ENCODE assay signal across 1 cellular context in the genomic region with DNA sequence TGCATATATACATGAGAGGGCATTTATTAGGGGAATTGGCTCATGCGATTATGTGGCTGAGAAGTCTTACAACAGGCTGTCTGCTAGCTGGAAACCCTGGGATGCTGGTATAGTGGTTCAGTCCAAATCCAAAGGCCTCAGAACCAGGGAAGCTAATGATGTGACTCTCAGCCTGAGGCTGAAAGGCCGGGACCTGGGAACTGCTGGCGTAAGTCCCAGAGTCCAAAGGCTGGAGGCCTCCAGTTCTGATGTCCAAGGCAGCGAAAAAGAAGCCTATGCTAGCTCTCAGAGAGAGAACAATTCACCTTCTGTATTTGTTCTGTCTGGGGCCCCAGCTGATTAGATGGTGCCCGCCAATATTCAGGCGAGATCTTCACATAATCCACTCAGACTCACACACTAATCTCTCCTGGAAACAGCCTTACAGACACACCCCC.
TF ChIP-seq lines count a peak whose summit lies in the region.

No MANE protein-coding gene starts in this region.

TF ChIP-seq in HepG2, 621 proteins besides CTCF, POLR2A, EP300 and RAD21 (continues in another document):
- no peak for TF ChIP-seq AKNA (CRISPR knock-in tag; IDR thresholded peaks at IDR 0.05; ENCODE audit: borderline replicate concordance)
- TF ChIP-seq SRF (IDR thresholded peaks at IDR 0.05; ENCODE audit: low read depth, low read length), result no peak
- no peak for TF ChIP-seq KLF15 (CRISPR knock-in tag; IDR thresholded peaks at IDR 0.05; ENCODE audit: borderline replicate concordance)
- TF ChIP-seq MTA1 (CRISPR knock-in tag; IDR thresholded peaks at IDR 0.05; ENCODE audit: borderline replicate concordance), result no peak
- TF ChIP-seq SAP130 (CRISPR knock-in tag; IDR thresholded peaks at IDR 0.05; ENCODE audit: low read depth), result peak; percentile 53
- no peak for TF ChIP-seq GTF3A (CRISPR knock-in tag; conservative IDR thresholded peaks at IDR 0.05)
- TF ChIP-seq ZNF75D (CRISPR knock-in tag; IDR thresholded peaks at IDR 0.05; ENCODE audit: borderline replicate concordance), result no peak
- no peak for TF ChIP-seq ZNF547 (CRISPR knock-in tag; IDR thresholded peaks at IDR 0.05)
- TF ChIP-seq, protein P1, sequence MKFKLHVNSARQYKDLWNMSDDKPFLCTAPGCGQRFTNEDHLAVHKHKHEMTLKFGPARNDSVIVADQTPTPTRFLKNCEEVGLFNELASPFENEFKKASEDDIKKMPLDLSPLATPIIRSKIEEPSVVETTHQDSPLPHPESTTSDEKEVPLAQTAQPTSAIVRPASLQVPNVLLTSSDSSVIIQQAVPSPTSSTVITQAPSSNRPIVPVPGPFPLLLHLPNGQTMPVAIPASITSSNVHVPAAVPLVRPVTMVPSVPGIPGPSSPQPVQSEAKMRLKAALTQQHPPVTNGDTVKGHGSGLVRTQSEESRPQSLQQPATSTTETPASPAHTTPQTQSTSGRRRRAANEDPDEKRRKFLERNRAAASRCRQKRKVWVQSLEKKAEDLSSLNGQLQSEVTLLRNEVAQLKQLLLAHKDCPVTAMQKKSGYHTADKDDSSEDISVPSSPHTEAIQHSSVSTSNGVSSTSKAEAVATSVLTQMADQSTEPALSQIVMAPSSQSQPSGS (CRISPR knock-in tag; IDR thresholded peaks at IDR 0.05), result no peak
- TF ChIP-seq RARG (CRISPR knock-in tag; IDR thresholded peaks at IDR 0.05; ENCODE audit: low read depth), result no peak
- TF ChIP-seq HMGXB3 (CRISPR knock-in tag; IDR thresholded peaks at IDR 0.05; ENCODE audit: borderline replicate concordance), result no peak
- no peak for TF ChIP-seq ETV6 (CRISPR knock-in tag; conservative IDR thresholded peaks at IDR 0.05)
- TF ChIP-seq, protein P2, sequence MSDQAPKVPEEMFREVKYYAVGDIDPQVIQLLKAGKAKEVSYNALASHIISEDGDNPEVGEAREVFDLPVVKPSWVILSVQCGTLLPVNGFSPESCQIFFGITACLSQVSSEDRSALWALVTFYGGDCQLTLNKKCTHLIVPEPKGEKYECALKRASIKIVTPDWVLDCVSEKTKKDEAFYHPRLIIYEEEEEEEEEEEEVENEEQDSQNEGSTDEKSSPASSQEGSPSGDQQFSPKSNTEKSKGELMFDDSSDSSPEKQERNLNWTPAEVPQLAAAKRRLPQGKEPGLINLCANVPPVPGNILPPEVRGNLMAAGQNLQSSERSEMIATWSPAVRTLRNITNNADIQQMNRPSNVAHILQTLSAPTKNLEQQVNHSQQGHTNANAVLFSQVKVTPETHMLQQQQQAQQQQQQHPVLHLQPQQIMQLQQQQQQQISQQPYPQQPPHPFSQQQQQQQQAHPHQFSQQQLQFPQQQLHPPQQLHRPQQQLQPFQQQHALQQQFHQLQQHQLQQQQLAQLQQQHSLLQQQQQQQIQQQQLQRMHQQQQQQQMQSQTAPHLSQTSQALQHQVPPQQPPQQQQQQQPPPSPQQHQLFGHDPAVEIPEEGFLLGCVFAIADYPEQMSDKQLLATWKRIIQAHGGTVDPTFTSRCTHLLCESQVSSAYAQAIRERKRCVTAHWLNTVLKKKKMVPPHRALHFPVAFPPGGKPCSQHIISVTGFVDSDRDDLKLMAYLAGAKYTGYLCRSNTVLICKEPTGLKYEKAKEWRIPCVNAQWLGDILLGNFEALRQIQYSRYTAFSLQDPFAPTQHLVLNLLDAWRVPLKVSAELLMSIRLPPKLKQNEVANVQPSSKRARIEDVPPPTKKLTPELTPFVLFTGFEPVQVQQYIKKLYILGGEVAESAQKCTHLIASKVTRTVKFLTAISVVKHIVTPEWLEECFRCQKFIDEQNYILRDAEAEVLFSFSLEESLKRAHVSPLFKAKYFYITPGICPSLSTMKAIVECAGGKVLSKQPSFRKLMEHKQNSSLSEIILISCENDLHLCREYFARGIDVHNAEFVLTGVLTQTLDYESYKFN (CRISPR knock-in tag; conservative IDR thresholded peaks at IDR 0.05), result peak; percentile 81
- TF ChIP-seq ZNF235 (CRISPR knock-in tag; IDR thresholded peaks at IDR 0.05; ENCODE audit: borderline replicate concordance), result no peak
- no peak for TF ChIP-seq PCBP1 (IDR thresholded peaks at IDR 0.05; ENCODE audit: borderline replicate concordance, low read depth, low read length)
- TF ChIP-seq, protein P3, sequence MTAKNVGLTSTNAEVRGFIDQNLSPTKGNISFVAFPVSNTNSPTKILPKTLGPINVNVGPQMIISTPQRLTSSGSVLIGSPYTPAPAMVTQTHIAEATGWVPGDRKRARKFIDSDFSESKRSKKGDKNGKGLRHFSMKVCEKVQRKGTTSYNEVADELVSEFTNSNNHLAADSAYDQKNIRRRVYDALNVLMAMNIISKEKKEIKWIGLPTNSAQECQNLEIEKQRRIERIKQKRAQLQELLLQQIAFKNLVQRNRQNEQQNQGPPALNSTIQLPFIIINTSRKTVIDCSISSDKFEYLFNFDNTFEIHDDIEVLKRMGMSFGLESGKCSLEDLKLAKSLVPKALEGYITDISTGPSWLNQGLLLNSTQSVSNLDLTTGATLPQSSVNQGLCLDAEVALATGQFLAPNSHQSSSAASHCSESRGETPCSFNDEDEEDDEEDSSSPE (CRISPR knock-in tag; IDR thresholded peaks at IDR 0.05), result 0 out of 2 replicates have a peak, but pooled peaks have one; percentile 38
- TF ChIP-seq ZNF704 (CRISPR knock-in tag; IDR thresholded peaks at IDR 0.05; ENCODE audit: borderline replicate concordance), result no peak
- TF ChIP-seq YEATS2 (CRISPR knock-in tag; IDR thresholded peaks at IDR 0.05; ENCODE audit: borderline replicate concordance), result no peak
- 0 out of 2 replicates have a peak, but pooled peaks have one; percentile 33 for TF ChIP-seq ZNF12 (CRISPR knock-in tag; IDR thresholded peaks at IDR 0.05)
- peak; percentile 73 for TF ChIP-seq SALL1 (CRISPR knock-in tag; IDR thresholded peaks at IDR 0.05)
- TF ChIP-seq KMT2A (CRISPR knock-in tag; IDR thresholded peaks at IDR 0.05), result 0 out of 2 replicates have a peak, but pooled peaks have one; percentile 23
- peak; percentile 83 for TF ChIP-seq NCOR1 (IDR thresholded peaks at IDR 0.05; ENCODE audit: borderline replicate concordance, low read length)
- no peak for TF ChIP-seq SP140L (CRISPR knock-in tag; IDR thresholded peaks at IDR 0.05; ENCODE audit: borderline replicate concordance)
- no peak for TF ChIP-seq LCORL (IDR thresholded peaks at IDR 0.05)
- 0 out of 2 replicates have a peak, but pooled peaks have one; percentile 38 for TF ChIP-seq LCORL (CRISPR knock-in tag; IDR thresholded peaks at IDR 0.05)
- TF ChIP-seq NFYB (CRISPR knock-in tag; IDR thresholded peaks at IDR 0.05), result no peak
- no peak for TF ChIP-seq SALL2 (CRISPR knock-in tag; IDR thresholded peaks at IDR 0.05)
- no peak; the same call in 1 of the 2 replicates for TF ChIP-seq NFKBIZ (CRISPR knock-in tag; IDR thresholded peaks at IDR 0.05)
- TF ChIP-seq NBN (conservative IDR thresholded peaks at IDR 0.05), result no peak
- no peak for TF ChIP-seq BRCA1 (CRISPR knock-in tag; IDR thresholded peaks at IDR 0.05)
- TF ChIP-seq, protein P4, sequence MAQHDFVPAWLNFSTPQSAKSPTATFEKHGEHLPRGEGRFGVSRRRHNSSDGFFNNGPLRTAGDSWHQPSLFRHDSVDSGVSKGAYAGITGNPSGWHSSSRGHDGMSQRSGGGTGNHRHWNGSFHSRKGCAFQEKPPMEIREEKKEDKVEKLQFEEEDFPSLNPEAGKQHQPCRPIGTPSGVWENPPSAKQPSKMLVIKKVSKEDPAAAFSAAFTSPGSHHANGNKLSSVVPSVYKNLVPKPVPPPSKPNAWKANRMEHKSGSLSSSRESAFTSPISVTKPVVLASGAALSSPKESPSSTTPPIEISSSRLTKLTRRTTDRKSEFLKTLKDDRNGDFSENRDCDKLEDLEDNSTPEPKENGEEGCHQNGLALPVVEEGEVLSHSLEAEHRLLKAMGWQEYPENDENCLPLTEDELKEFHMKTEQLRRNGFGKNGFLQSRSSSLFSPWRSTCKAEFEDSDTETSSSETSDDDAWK (CRISPR knock-in tag; IDR thresholded peaks at IDR 0.05), result no peak
- peak; percentile 40; the same call in 1 of the 2 replicates for TF ChIP-seq TARDBP (CRISPR knock-in tag; IDR thresholded peaks at IDR 0.05)
- TF ChIP-seq, protein P5, sequence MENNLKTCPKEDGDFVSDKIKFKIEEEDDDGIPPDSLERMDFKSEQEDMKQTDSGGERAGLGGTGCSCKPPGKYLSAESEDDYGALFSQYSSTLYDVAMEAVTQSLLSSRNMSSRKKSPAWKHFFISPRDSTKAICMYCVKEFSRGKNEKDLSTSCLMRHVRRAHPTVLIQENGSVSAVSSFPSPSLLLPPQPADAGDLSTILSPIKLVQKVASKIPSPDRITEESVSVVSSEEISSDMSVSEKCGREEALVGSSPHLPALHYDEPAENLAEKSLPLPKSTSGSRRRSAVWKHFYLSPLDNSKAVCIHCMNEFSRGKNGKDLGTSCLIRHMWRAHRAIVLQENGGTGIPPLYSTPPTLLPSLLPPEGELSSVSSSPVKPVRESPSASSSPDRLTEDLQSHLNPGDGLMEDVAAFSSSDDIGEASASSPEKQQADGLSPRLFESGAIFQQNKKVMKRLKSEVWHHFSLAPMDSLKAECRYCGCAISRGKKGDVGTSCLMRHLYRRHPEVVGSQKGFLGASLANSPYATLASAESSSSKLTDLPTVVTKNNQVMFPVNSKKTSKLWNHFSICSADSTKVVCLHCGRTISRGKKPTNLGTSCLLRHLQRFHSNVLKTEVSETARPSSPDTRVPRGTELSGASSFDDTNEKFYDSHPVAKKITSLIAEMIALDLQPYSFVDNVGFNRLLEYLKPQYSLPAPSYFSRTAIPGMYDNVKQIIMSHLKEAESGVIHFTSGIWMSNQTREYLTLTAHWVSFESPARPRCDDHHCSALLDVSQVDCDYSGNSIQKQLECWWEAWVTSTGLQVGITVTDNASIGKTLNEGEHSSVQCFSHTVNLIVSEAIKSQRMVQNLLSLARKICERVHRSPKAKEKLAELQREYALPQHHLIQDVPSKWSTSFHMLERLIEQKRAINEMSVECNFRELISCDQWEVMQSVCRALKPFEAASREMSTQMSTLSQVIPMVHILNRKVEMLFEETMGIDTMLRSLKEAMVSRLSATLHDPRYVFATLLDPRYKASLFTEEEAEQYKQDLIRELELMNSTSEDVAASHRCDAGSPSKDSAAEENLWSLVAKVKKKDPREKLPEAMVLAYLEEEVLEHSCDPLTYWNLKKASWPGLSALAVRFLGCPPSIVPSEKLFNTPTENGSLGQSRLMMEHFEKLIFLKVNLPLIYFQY (CRISPR knock-in tag; IDR thresholded peaks at IDR 0.05; ENCODE audit: borderline replicate concordance), result peak; percentile 77
- TF ChIP-seq RARA (CRISPR knock-in tag; IDR thresholded peaks at IDR 0.05), result peak; percentile 36; the same call in 1 of the 2 replicates
- peak; percentile 10 for TF ChIP-seq TEAD3 (CRISPR knock-in tag; optimal IDR thresholded peaks at IDR 0.05; ENCODE audit: borderline replicate concordance)
